In genomic region chr2:66607152-66607551, GRCh38 we compare ENCODE assay signal across 3 cellular contexts.
A peak's percentile ranks its signal among the peaks of the same experiment; 100 is the strongest.
TF ChIP-seq lines count a peak whose summit lies in the region.

No MANE protein-coding gene starts in this region.

TF ChIP-seq in A549, 52 proteins besides CTCF, POLR2A, EP300 and RAD21:
- TF ChIP-seq, protein P1, sequence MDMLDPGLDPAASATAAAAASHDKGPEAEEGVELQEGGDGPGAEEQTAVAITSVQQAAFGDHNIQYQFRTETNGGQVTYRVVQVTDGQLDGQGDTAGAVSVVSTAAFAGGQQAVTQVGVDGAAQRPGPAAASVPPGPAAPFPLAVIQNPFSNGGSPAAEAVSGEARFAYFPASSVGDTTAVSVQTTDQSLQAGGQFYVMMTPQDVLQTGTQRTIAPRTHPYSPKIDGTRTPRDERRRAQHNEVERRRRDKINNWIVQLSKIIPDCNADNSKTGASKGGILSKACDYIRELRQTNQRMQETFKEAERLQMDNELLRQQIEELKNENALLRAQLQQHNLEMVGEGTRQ (IDR thresholded peaks at IDR 0.05): peak; percentile 60; the same call in 1 of the 2 replicates
- no peak for TF ChIP-seq JUNB (IDR thresholded peaks at IDR 0.05)

TF ChIP-seq in GM23338, 12 proteins besides CTCF, POLR2A, EP300 and RAD21:
- TF ChIP-seq, protein P2, sequence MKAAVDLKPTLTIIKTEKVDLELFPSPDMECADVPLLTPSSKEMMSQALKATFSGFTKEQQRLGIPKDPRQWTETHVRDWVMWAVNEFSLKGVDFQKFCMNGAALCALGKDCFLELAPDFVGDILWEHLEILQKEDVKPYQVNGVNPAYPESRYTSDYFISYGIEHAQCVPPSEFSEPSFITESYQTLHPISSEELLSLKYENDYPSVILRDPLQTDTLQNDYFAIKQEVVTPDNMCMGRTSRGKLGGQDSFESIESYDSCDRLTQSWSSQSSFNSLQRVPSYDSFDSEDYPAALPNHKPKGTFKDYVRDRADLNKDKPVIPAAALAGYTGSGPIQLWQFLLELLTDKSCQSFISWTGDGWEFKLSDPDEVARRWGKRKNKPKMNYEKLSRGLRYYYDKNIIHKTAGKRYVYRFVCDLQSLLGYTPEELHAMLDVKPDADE (IDR thresholded peaks at IDR 0.05): no peak
- no peak for TF ChIP-seq EZH2phosphoT487 (IDR thresholded peaks at IDR 0.05; ENCODE audit: unreplicated experiment)
- no peak for TF ChIP-seq POLR2AphosphoS5 (IDR thresholded peaks at IDR 0.05; ENCODE audit: low read depth)
- TF ChIP-seq JUNB (IDR thresholded peaks at IDR 0.05; ENCODE audit: unreplicated experiment): no peak
- TF ChIP-seq EZH2 (IDR thresholded peaks at IDR 0.05; ENCODE audit: low read depth, unreplicated experiment): no peak
- TF ChIP-seq, protein P3, sequence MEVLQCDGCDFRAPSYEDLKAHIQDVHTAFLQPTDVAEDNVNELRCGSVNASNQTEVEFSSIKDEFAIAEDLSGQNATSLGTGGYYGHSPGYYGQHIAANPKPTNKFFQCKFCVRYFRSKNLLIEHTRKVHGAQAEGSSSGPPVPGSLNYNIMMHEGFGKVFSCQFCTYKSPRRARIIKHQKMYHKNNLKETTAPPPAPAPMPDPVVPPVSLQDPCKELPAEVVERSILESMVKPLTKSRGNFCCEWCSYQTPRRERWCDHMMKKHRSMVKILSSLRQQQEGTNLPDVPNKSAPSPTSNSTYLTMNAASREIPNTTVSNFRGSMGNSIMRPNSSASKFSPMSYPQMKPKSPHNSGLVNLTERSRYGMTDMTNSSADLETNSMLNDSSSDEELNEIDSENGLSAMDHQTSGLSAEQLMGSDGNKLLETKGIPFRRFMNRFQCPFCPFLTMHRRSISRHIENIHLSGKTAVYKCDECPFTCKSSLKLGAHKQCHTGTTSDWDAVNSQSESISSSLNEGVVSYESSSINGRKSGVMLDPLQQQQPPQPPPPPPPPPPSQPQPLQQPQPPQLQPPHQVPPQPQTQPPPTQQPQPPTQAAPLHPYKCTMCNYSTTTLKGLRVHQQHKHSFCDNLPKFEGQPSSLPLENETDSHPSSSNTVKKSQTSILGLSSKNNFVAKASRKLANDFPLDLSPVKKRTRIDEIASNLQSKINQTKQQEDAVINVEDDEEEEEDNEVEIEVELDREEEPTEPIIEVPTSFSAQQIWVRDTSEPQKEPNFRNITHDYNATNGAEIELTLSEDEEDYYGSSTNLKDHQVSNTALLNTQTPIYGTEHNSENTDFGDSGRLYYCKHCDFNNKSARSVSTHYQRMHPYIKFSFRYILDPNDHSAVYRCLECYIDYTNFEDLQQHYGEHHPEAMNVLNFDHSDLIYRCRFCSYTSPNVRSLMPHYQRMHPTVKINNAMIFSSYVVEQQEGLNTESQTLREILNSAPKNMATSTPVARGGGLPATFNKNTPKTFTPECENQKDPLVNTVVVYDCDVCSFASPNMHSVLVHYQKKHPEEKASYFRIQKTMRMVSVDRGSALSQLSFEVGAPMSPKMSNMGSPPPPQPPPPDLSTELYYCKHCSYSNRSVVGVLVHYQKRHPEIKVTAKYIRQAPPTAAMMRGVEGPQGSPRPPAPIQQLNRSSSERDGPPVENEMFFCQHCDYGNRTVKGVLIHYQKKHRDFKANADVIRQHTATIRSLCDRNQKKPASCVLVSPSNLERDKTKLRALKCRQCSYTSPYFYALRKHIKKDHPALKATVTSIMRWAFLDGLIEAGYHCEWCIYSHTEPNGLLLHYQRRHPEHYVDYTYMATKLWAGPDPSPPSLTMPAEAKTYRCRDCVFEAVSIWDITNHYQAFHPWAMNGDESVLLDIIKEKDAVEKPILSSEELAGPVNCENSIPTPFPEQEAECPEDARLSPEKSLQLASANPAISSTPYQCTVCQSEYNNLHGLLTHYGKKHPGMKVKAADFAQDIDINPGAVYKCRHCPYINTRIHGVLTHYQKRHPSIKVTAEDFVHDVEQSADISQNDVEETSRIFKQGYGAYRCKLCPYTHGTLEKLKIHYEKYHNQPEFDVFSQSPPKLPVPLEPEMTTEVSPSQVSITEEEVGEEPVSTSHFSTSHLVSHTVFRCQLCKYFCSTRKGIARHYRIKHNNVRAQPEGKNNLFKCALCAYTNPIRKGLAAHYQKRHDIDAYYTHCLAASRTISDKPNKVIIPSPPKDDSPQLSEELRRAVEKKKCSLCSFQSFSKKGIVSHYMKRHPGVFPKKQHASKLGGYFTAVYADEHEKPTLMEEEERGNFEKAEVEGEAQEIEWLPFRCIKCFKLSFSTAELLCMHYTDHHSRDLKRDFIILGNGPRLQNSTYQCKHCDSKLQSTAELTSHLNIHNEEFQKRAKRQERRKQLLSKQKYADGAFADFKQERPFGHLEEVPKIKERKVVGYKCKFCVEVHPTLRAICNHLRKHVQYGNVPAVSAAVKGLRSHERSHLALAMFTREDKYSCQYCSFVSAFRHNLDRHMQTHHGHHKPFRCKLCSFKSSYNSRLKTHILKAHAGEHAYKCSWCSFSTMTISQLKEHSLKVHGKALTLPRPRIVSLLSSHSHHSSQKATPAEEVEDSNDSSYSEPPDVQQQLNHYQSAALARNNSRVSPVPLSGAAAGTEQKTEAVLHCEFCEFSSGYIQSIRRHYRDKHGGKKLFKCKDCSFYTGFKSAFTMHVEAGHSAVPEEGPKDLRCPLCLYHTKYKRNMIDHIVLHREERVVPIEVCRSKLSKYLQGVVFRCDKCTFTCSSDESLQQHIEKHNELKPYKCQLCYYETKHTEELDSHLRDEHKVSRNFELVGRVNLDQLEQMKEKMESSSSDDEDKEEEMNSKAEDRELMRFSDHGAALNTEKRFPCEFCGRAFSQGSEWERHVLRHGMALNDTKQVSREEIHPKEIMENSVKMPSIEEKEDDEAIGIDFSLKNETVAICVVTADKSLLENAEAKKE (CRISPR knock-in tag; IDR thresholded peaks at IDR 0.05): no peak
- no peak for TF ChIP-seq STAT1 (IDR thresholded peaks at IDR 0.05; ENCODE audit: unreplicated experiment)
- TF ChIP-seq, protein P4, sequence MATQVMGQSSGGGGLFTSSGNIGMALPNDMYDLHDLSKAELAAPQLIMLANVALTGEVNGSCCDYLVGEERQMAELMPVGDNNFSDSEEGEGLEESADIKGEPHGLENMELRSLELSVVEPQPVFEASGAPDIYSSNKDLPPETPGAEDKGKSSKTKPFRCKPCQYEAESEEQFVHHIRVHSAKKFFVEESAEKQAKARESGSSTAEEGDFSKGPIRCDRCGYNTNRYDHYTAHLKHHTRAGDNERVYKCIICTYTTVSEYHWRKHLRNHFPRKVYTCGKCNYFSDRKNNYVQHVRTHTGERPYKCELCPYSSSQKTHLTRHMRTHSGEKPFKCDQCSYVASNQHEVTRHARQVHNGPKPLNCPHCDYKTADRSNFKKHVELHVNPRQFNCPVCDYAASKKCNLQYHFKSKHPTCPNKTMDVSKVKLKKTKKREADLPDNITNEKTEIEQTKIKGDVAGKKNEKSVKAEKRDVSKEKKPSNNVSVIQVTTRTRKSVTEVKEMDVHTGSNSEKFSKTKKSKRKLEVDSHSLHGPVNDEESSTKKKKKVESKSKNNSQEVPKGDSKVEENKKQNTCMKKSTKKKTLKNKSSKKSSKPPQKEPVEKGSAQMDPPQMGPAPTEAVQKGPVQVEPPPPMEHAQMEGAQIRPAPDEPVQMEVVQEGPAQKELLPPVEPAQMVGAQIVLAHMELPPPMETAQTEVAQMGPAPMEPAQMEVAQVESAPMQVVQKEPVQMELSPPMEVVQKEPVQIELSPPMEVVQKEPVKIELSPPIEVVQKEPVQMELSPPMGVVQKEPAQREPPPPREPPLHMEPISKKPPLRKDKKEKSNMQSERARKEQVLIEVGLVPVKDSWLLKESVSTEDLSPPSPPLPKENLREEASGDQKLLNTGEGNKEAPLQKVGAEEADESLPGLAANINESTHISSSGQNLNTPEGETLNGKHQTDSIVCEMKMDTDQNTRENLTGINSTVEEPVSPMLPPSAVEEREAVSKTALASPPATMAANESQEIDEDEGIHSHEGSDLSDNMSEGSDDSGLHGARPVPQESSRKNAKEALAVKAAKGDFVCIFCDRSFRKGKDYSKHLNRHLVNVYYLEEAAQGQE (IDR thresholded peaks at IDR 0.05; ENCODE audit: unreplicated experiment): no peak
- TF ChIP-seq ZNF114 (CRISPR knock-in tag; IDR thresholded peaks at IDR 0.05): no peak
- TF ChIP-seq CREB1 (CRISPR knock-in tag; IDR thresholded peaks at IDR 0.05; ENCODE audit: low read depth): no peak

TF ChIP-seq in H1, 55 proteins besides CTCF, POLR2A, EP300 and RAD21:
- TF ChIP-seq HDAC6 (IDR thresholded peaks at IDR 0.05; ENCODE audit: low read depth, low read length) (no peak), SUZ12 (IDR thresholded peaks at IDR 0.05; ENCODE audit: low read length) (no peak), MAFK (IDR thresholded peaks at IDR 0.05; ENCODE audit: low read depth, low read length) (no peak), SP4 (IDR thresholded peaks at IDR 0.05; ENCODE audit: low read length) (no peak), TBP (IDR thresholded peaks at IDR 0.05; ENCODE audit: low read depth, low read length) (no peak), KDM4A (IDR thresholded peaks at IDR 0.05; ENCODE audit: low read depth, low read length, severe bottlenecking) (no peak), PHF8 (conservative IDR thresholded peaks at IDR 0.05; ENCODE audit: low read depth, low read length) (no peak)
- TF ChIP-seq, protein P1 (IDR thresholded peaks at IDR 0.05; ENCODE audit: low read length): peak; percentile 53; the same call in 1 of the 2 replicates
